12 cellular contexts compared by ENCODE assay signal in genomic region chr4:167052631-167053085, GRCh38.
"Had no signal": no experiment of that assay in that cellular context is flagged by ENCODE, and none has a peak within 500 bp of the region (broad histone marks: within the 10 kb centered on the region; RNA-seq: fewer than 3 reads in every experiment).

No MANE protein-coding gene starts in this region.

- DNase-seq: activated CD4-positive, alpha-beta T cell treated with anti-CD3 and anti-CD28 coated beads for 1 hour; activated CD4-positive, alpha-beta T cell treated with anti-CD3 and anti-CD28 coated beads, Interleukin-2, amount 50 U/mL, for 48 hours; activated effector memory CD4-positive, alpha-beta T cell treated with anti-CD3 and anti-CD28 coated beads, Interleukin-2, amount 50 U/mL, for 16 hours; activated T-cell treated with anti-CD3 and anti-CD28 coated beads, Interleukin-2, amount 50 U/mL, for 4 hours; amniotic stem cell; dermis blood vessel endothelial cell; endodermal cell; erythroblast; left cardiac atrium; occipital lobe; stimulated activated CD4-positive, alpha-beta T cell treated with anti-CD3 and anti-CD28 coated beads, Interleukin-4, amount 100 ng/mL, for 1 hour; T-helper 9 cell had no signal
